In the genomic region with DNA sequence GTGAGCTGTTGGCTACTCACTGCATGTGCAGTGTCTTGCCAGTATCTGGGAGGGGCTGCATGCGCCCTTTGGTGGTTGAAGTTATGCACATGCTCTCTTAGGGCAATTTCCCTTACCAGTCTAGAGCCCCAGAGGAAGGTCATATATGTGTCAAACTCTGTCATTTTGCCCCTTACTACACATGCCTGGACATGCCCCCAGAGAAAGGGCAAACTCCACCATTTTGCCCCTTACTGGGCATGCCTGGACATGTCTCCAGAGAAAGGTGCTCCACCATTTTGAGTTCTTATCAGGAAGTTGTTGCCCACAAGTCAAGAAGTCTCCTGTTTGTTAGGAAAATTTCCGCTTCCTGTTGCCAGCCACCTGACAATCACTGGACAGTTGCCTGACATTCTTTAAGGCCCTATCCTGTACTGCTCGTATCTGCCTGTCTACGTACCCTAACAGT, we compare ENCODE assay signal across 12 cellular contexts. TPM values are rescaled to one million over a fixed set of nuclear protein-coding genes. Genes with fewer than 3 reads are reported as not detected.
DNase-seq lines count a peak whose midpoint lies in the region; ATAC-seq and TF ChIP-seq lines count a peak whose summit lies in the region.
"Had no signal": no experiment of that assay in that cellular context is flagged by ENCODE, and none has a peak within 500 bp of the region (broad histone marks: within the 10 kb centered on the region; RNA-seq: fewer than 3 reads in every experiment).

No MANE protein-coding gene starts in this region.

- no peak for TF ChIP-seq CTCF in MCF 10A (IDR thresholded peaks at IDR 0.05; ENCODE audit: unreplicated experiment)
- TF ChIP-seq CTCF in breast epithelium (IDR thresholded peaks at IDR 0.05) = no peak
- TF ChIP-seq CTCF in epithelial cell of esophagus (IDR thresholded peaks at IDR 0.05; ENCODE audit: insufficient read depth, low read depth, low read length, missing control alignments) = no peak

- H3K36me3 ChIP-seq in breast epithelium = no peaks in the 10 kb centered on the region
- H3K36me3 ChIP-seq: stomach had no signal

- intact Hi-C loops in MCF 10A (cut with micrococcal nuclease) = no loop called here
- intact Hi-C loops in breast epithelium (cut with DNase I; ENCODE audit: low total_unique reads) = no loop called here

- H3K36me3 Mint-ChIP-seq in MCF 10A (ENCODE audit: insufficient read depth, unreplicated experiment) = no peaks in the 10 kb centered on the region

- no peaks in the 10 kb centered on the region for H3K4me1 ChIP-seq in breast epithelium
- H3K4me1 ChIP-seq: stomach had no signal

- BruUV-seq in MCF 10A (replicated peaks; lab: Mats Ljungman, UMichigan) = no TSS peak

- peak overlapping the region; percentile 98 for H3K27ac Mint-ChIP-seq in MCF 10A (ENCODE audit: low read depth, unreplicated experiment)

- H3K9me3 ChIP-seq in breast epithelium = no peaks in the 10 kb centered on the region
- H3K9me3 ChIP-seq: stomach had no signal

- H3K27ac ChIP-seq in breast epithelium = no peak overlapping the region
- H3K27ac ChIP-seq: dorsolateral prefrontal cortex, stomach had no signal

- DNase-seq in MCF 10A (ENCODE audit: unreplicated experiment) (no peak), breast epithelium (ENCODE audit: low spot score in 2 of 2) (no peak), LoVo (ENCODE audit: low spot score) (peak; percentile 27), epithelial cell of esophagus (ENCODE audit: low read depth) (peak; percentile 29), cerebellum (ENCODE audit: low spot score) (no peak), AML-193 (lab: John Stamatoyannopoulos, UW) (no peak), D341Med (ENCODE audit: low spot score) (no peak)
- DNase-seq: dorsolateral prefrontal cortex; hypothalamus; naive thymus-derived CD8-positive, alpha-beta T cell; stomach had no signal

- no peak for ATAC-seq in GM21367 (IDR thresholded peaks at IDR 0.05; ENCODE audit: unreplicated experiment)
- ATAC-seq: naive thymus-derived CD8-positive, alpha-beta T cell had no signal

- no peaks in the 10 kb centered on the region for H3K9me3 Mint-ChIP-seq in MCF 10A (ENCODE audit: unreplicated experiment)
- H3K9me3 Mint-ChIP-seq: naive thymus-derived CD8-positive, alpha-beta T cell had no signal

- no peak for TF ChIP-seq POLR2A in breast epithelium (IDR thresholded peaks at IDR 0.05)

- H3K27me3 Mint-ChIP-seq in MCF 10A (ENCODE audit: insufficient read depth, unreplicated experiment) = no peaks in the 10 kb centered on the region
- H3K27me3 Mint-ChIP-seq: naive thymus-derived CD8-positive, alpha-beta T cell had no signal

- H3K27me3 ChIP-seq in breast epithelium = no peaks in the 10 kb centered on the region
- H3K27me3 ChIP-seq: dorsolateral prefrontal cortex, stomach had no signal

- H3K4me1 Mint-ChIP-seq in MCF 10A (ENCODE audit: insufficient read depth, unreplicated experiment) = peaks cover 4% of the 10 kb centered on the region

- POLR2A ChIA-PET in MCF 10A (lab: Yijun Ruan, JAX) = interaction anchor here (0.6 kb wide), 1 partner anchor 163 kb away, joined by 3 read pairs; a partner anchor contains a TSS

- H3K4me3 Mint-ChIP-seq in MCF 10A (ENCODE audit: unreplicated experiment) = no peak overlapping the region
- H3K4me3 Mint-ChIP-seq: naive thymus-derived CD8-positive, alpha-beta T cell had no signal

- CTCF ChIA-PET in MCF 10A (lab: Yijun Ruan, JAX) = no interaction called here

- H3K4me3 ChIP-seq in breast epithelium (no peak overlapping the region), epithelial cell of esophagus (ENCODE audit: low read length) (no peak overlapping the region)
- H3K4me3 ChIP-seq: dorsolateral prefrontal cortex, stomach had no signal

RNA-seq across cellular contexts. Expression of a gene that starts 56.4 kb away (rescaled TPM):
- total RNA-seq in MCF 10A (2022) = 2.0 and 3.3 TPM in 2 replicates
- 1 to 10 TPM; 1.1 to 7.9 (median 4.5) TPM for total RNA-seq in breast epithelium
- total RNA-seq in cerebellum = 0.82 TPM

Comparison
In these comparisons a context has a peak if more than half of its experiments do, and no peak if none do; other contexts are left out.
1. DNase-seq: peak in LoVo (single experiment) and epithelial cell of esophagus (single experiment); none in MCF 10A (single experiment), breast epithelium (0 of 2), cerebellum (single experiment), AML-193 (0 of 2) and D341Med (single experiment).